In genomic region chr7:151248191-151249033, GRCh38 we compare ENCODE assay signal across 1 cellular context.
TF ChIP-seq lines count a peak whose summit lies in the region.

SMARCD3 (minus strand) TSS chr7:151248694; CDS start chr7:151248562, 132 bp downstream.

TF ChIP-seq in HepG2, 621 proteins besides CTCF, POLR2A, EP300 and RAD21 (continued from another document):
- TF ChIP-seq, protein P1, sequence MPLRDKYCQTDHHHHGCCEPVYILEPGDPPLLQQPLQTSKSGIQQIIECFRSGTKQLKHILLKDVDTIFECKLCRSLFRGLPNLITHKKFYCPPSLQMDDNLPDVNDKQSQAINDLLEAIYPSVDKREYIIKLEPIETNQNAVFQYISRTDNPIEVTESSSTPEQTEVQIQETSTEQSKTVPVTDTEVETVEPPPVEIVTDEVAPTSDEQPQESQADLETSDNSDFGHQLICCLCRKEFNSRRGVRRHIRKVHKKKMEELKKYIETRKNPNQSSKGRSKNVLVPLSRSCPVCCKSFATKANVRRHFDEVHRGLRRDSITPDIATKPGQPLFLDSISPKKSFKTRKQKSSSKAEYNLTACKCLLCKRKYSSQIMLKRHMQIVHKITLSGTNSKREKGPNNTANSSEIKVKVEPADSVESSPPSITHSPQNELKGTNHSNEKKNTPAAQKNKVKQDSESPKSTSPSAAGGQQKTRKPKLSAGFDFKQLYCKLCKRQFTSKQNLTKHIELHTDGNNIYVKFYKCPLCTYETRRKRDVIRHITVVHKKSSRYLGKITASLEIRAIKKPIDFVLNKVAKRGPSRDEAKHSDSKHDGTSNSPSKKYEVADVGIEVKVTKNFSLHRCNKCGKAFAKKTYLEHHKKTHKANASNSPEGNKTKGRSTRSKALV (CRISPR knock-in tag; IDR thresholded peaks at IDR 0.05): peak; percentile 86; the same call in 1 of the 2 replicates
- TF ChIP-seq FOXA1 (IDR thresholded peaks at IDR 0.05) (no peak), FOXA1 (CRISPR knock-in tag; IDR thresholded peaks at IDR 0.05) (peak; percentile 37), DNMT1 (CRISPR knock-in tag; IDR thresholded peaks at IDR 0.05) (no peak), HDAC1 (CRISPR knock-in tag; IDR thresholded peaks at IDR 0.05) (0 out of 2 replicates have a peak, but pooled peaks have one; percentile 22), ARNT2 (CRISPR knock-in tag; IDR thresholded peaks at IDR 0.05; ENCODE audit: low read depth) (no peak), PHF21A (CRISPR knock-in tag; IDR thresholded peaks at IDR 0.05) (peak; percentile 24; the same call in 1 of the 2 replicates), ZNF558 (CRISPR knock-in tag; IDR thresholded peaks at IDR 0.05; ENCODE audit: borderline replicate concordance) (0 out of 2 replicates have a peak, but pooled peaks have one; percentile 19), ZNF770 (CRISPR knock-in tag; IDR thresholded peaks at IDR 0.05) (0 out of 2 replicates have a peak, but pooled peaks have one; percentile 12), TFAP4 (IDR thresholded peaks at IDR 0.05; ENCODE audit: borderline replicate concordance, low read depth) (no peak), ZFP91 (CRISPR knock-in tag; IDR thresholded peaks at IDR 0.05; ENCODE audit: borderline replicate concordance) (peak; percentile 29; the same call in 1 of the 2 replicates), ZFAT (CRISPR knock-in tag; conservative IDR thresholded peaks at IDR 0.05) (no peak), ZNF33B (CRISPR knock-in tag; IDR thresholded peaks at IDR 0.05) (no peak), ZNF777 (CRISPR knock-in tag; IDR thresholded peaks at IDR 0.05) (0 out of 2 replicates have a peak, but pooled peaks have one; percentile 59), MAZ (IDR thresholded peaks at IDR 0.05; ENCODE audit: borderline replicate concordance, low read depth, low read length) (no peak), MAZ (CRISPR knock-in tag; IDR thresholded peaks at IDR 0.05; ENCODE audit: low read depth) (peak; percentile 64; the same call in 1 of the 2 replicates), ZSCAN21 (CRISPR knock-in tag; IDR thresholded peaks at IDR 0.05; ENCODE audit: borderline replicate concordance) (0 out of 2 replicates have a peak, but pooled peaks have one; percentile 49), ZNF687 (CRISPR knock-in tag; IDR thresholded peaks at IDR 0.05) (0 out of 2 replicates have a peak, but pooled peaks have one; percentile 36), ZFY (CRISPR knock-in tag; IDR thresholded peaks at IDR 0.05) (peak; percentile 55), ERF (CRISPR knock-in tag; IDR thresholded peaks at IDR 0.05) (no peak), MED8 (CRISPR knock-in tag; IDR thresholded peaks at IDR 0.05; ENCODE audit: insufficient replicate concordance) (no peak), HNRNPLL (IDR thresholded peaks at IDR 0.05; ENCODE audit: low read depth, low read length, poor library complexity, severe bottlenecking) (peak; percentile 37), ZBTB7B (CRISPR knock-in tag; IDR thresholded peaks at IDR 0.05) (0 out of 2 replicates have a peak, but pooled peaks have one; percentile 50), TCF12 (IDR thresholded peaks at IDR 0.05) (no peak), TCF12 (CRISPR knock-in tag; IDR thresholded peaks at IDR 0.05) (no peak), CCDC6 (CRISPR knock-in tag; IDR thresholded peaks at IDR 0.05) (0 out of 2 replicates have a peak, but pooled peaks have one; percentile 29), MLLT10 (CRISPR knock-in tag; IDR thresholded peaks at IDR 0.05) (no peak), POGK (CRISPR knock-in tag; conservative IDR thresholded peaks at IDR 0.05) (0 out of 2 replicates have a peak, but pooled peaks have one; percentile 28), HOXA5 (CRISPR knock-in tag; IDR thresholded peaks at IDR 0.05) (0 out of 2 replicates have a peak, but pooled peaks have one; percentile 37), UBTF (CRISPR knock-in tag; IDR thresholded peaks at IDR 0.05) (peak; percentile 67; the same call in 1 of the 2 replicates)
- TF ChIP-seq, protein P2, sequence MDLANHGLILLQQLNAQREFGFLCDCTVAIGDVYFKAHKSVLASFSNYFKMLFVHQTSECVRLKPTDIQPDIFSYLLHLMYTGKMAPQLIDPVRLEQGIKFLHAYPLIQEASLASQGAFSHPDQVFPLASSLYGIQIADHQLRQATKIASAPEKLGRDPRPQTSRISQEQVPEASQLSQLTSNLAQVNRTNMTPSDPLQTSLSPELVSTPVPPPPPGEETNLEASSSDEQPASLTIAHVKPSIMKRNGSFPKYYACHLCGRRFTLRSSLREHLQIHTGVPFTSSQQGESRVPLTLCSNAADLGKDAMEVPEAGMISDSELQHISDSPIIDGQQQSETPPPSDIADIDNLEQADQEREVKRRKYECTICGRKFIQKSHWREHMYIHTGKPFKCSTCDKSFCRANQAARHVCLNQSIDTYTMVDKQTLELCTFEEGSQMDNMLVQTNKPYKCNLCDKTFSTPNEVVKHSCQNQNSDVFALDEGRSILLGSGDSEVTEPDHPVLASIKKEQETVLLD (CRISPR knock-in tag; IDR thresholded peaks at IDR 0.05; ENCODE audit: low read depth): peak; percentile 39; the same call in 1 of the 2 replicates
- TF ChIP-seq, protein P3, sequence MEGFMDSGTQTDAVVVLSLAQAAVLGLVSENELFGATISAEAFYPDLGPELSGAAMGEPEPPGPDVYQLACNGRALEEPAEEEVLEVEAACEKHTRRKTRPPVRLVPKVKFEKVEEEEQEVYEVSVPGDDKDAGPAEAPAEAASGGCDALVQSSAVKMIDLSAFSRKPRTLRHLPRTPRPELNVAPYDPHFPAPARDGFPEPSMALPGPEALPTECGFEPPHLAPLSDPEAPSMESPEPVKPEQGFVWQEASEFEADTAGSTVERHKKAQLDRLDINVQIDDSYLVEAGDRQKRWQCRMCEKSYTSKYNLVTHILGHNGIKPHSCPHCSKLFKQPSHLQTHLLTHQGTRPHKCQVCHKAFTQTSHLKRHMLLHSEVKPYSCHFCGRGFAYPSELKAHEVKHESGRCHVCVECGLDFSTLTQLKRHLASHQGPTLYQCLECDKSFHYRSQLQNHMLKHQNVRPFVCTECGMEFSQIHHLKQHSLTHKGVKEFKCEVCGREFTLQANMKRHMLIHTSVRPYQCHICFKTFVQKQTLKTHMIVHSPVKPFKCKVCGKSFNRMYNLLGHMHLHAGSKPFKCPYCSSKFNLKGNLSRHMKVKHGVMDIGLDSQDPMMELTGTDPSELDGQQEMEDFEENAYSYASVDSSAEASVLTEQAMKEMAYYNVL (CRISPR knock-in tag; IDR thresholded peaks at IDR 0.05; ENCODE audit: borderline replicate concordance): 0 out of 2 replicates have a peak, but pooled peaks have one; percentile 7
- TF ChIP-seq, protein P4, sequence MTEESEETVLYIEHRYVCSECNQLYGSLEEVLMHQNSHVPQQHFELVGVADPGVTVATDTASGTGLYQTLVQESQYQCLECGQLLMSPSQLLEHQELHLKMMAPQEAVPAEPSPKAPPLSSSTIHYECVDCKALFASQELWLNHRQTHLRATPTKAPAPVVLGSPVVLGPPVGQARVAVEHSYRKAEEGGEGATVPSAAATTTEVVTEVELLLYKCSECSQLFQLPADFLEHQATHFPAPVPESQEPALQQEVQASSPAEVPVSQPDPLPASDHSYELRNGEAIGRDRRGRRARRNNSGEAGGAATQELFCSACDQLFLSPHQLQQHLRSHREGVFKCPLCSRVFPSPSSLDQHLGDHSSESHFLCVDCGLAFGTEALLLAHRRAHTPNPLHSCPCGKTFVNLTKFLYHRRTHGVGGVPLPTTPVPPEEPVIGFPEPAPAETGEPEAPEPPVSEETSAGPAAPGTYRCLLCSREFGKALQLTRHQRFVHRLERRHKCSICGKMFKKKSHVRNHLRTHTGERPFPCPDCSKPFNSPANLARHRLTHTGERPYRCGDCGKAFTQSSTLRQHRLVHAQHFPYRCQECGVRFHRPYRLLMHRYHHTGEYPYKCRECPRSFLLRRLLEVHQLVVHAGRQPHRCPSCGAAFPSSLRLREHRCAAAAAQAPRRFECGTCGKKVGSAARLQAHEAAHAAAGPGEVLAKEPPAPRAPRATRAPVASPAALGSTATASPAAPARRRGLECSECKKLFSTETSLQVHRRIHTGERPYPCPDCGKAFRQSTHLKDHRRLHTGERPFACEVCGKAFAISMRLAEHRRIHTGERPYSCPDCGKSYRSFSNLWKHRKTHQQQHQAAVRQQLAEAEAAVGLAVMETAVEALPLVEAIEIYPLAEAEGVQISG (CRISPR knock-in tag; IDR thresholded peaks at IDR 0.05): 0 out of 2 replicates have a peak, but pooled peaks have one; percentile 20
TF ChIP-seq in HepG2: peak in this region for 23.
